In genomic region chr1:61240878-61241277, GRCh38 we compare ENCODE assay signal across 17 cellular contexts.
A peak's percentile ranks its signal among the peaks of the same experiment; 100 is the strongest.
DNase-seq lines count a peak whose midpoint lies in the region; ATAC-seq and TF ChIP-seq lines count a peak whose summit lies in the region.
"Had no signal": no experiment of that assay in that cellular context is flagged by ENCODE, and none has a peak within 500 bp of the region (broad histone marks: within the 10 kb centered on the region; RNA-seq: fewer than 3 reads in every experiment).

No MANE protein-coding gene starts in this region.

- H3F3A ChIP-seq in Loucy (ENCODE audit: low read depth) = no peaks in the 10 kb centered on the region

- H3K4me1 ChIP-seq in Loucy (ENCODE audit: insufficient read depth, low read length, poor library complexity, severe bottlenecking) = peaks cover 18% of the 10 kb centered on the region
- H3K4me1 ChIP-seq in stomach smooth muscle (ENCODE audit: control insufficient read depth, insufficient read depth, low read length) = peaks cover 13% of the 10 kb centered on the region
- H3K4me1 ChIP-seq: SJSA1 had no signal

- H3K27me3 Mint-ChIP-seq in brain = no peaks in the 10 kb centered on the region
- H3K27me3 Mint-ChIP-seq in mesothelial cell of epicardium (ENCODE audit: low read depth) = no peaks in the 10 kb centered on the region
- peaks cover 5% of the 10 kb centered on the region for H3K27me3 Mint-ChIP-seq in activated T-helper 1 cell treated with anti-CD3 and anti-CD28 coated beads, Interleukin-12 subunit alpha, Interleukin-12 subunit beta, Interleukin-2, Interleukin-4 antibody, amounts not matched to agents 30 ng/mL and 10 ng/mL and 1 ng/mL, durations not matched to agents 14 hours and 24 hours and 36 hours (ENCODE audit: insufficient read depth)

- H3K4me2 ChIP-seq in Loucy (ENCODE audit: low read depth, low read length, poor library complexity, severe bottlenecking) = no peak overlapping the region

- no peaks in the 10 kb centered on the region for H4K20me1 ChIP-seq in Loucy (ENCODE audit: insufficient read depth, low read length, poor library complexity, severe bottlenecking)

- H3K9ac ChIP-seq in Loucy (ENCODE audit: low read depth, low read length, poor library complexity, severe bottlenecking) (no peak overlapping the region), stomach smooth muscle (ENCODE audit: low read length in 2 of 2) (peak overlapping the region in 1 of 2 donors; percentile 6)

- H3K27ac ChIP-seq in stomach smooth muscle (ENCODE audit: low read length) = peak overlapping the region; percentile 50
- H3K27ac ChIP-seq: SJSA1 had no signal

- DNase-seq in mesothelial cell of epicardium (ENCODE audit: low spot score in 2 of 2, unreplicated experiment in 2 of 2) (no peak), Ammon's horn (ENCODE audit: low spot score) (no peak)
- DNase-seq in activated T-helper 1 cell treated with anti-CD3 and anti-CD28 coated beads, Interleukin-12 subunit alpha, Interleukin-12 subunit beta, Interleukin-2, Interleukin-4 antibody, amounts not matched to agents 30 ng/mL and 10 ng/mL and 1 ng/mL, durations not matched to agents 14 hours and 24 hours and 36 hours (ENCODE audit: low spot score) = no peak
- DNase-seq: activated CD4-positive, CD25-positive, alpha-beta regulatory T cell; activated effector memory CD4-positive, alpha-beta T cell treated with anti-CD3 and anti-CD28 coated beads, Interleukin-2, amount 50 U/mL, for 16 hours; foreskin melanocyte; GDM1; NCI-H2081 treated with DMSO at 0.1 percent for 48 hours; NCI-H524 treated with DMSO at 0.1 percent for 48 hours had no signal

- ATAC-seq in HG03175 (IDR thresholded peaks at IDR 0.05; ENCODE audit: unreplicated experiment) = no peak
- ATAC-seq in HG02623 (IDR thresholded peaks at IDR 0.05; ENCODE audit: unreplicated experiment) = no peak
- ATAC-seq: GM12878 had no signal

- H3K27me3 ChIP-seq in Loucy (ENCODE audit: insufficient read depth, low read length, poor library complexity, severe bottlenecking) (no peaks in the 10 kb centered on the region), stomach smooth muscle (ENCODE audit: control insufficient read depth in 1 of 2, insufficient read depth in 2 of 2, low read length in 2 of 2) (no peaks in the 10 kb centered on the region)
- H3K27me3 ChIP-seq: SJSA1 had no signal

- H3K4me1 Mint-ChIP-seq in brain (peaks cover 78% of the 10 kb centered on the region), mesothelial cell of epicardium (peaks cover 57% of the 10 kb centered on the region)
- no peaks in the 10 kb centered on the region for H3K4me1 Mint-ChIP-seq in activated T-helper 1 cell treated with anti-CD3 and anti-CD28 coated beads, Interleukin-12 subunit alpha, Interleukin-12 subunit beta, Interleukin-2, Interleukin-4 antibody, amounts not matched to agents 30 ng/mL and 10 ng/mL and 1 ng/mL, durations not matched to agents 14 hours and 24 hours and 36 hours (ENCODE audit: low read depth)
- H3K4me1 Mint-ChIP-seq: IgD-negative memory B cell had no signal

- no peaks in the 10 kb centered on the region for H3K9me3 ChIP-seq in Loucy (ENCODE audit: insufficient read depth, low read depth, low read length)
- no peaks in the 10 kb centered on the region for H3K9me3 ChIP-seq in stomach smooth muscle (ENCODE audit: control insufficient read depth in 2 of 2, low read length in 2 of 2)
- H3K9me3 ChIP-seq: SJSA1 had no signal

- H3K36me3 Mint-ChIP-seq in brain (no peaks in the 10 kb centered on the region), mesothelial cell of epicardium (no peaks in the 10 kb centered on the region)
- H3K36me3 Mint-ChIP-seq in activated T-helper 1 cell treated with anti-CD3 and anti-CD28 coated beads, Interleukin-12 subunit alpha, Interleukin-12 subunit beta, Interleukin-2, Interleukin-4 antibody, amounts not matched to agents 30 ng/mL and 10 ng/mL and 1 ng/mL, durations not matched to agents 14 hours and 24 hours and 36 hours (ENCODE audit: low read depth) = no peaks in the 10 kb centered on the region
- H3K36me3 Mint-ChIP-seq: IgD-negative memory B cell had no signal

- TF ChIP-seq CTCF in Loucy (conservative IDR thresholded peaks at IDR 0.05; ENCODE audit: low read length) (no peak), brain (conservative IDR thresholded peaks at IDR 0.05) (no peak), mesothelial cell of epicardium (IDR thresholded peaks at IDR 0.05; ENCODE audit: unreplicated experiment) (no peak)

- no peaks in the 10 kb centered on the region for H3K79me2 ChIP-seq in Loucy (ENCODE audit: insufficient read depth, low read length)

- H2AFZ ChIP-seq in Loucy (ENCODE audit: low read length) = peak overlapping the region; percentile 35; the same call in 1 of the 2 replicates

- H3K4me3 Mint-ChIP-seq in brain (peak overlapping the region in 4 of 5 experiments; percentile 73 to 87 (median 79)), mesothelial cell of epicardium (no peak overlapping the region)
- H3K4me3 Mint-ChIP-seq in activated T-helper 1 cell treated with anti-CD3 and anti-CD28 coated beads, Interleukin-12 subunit alpha, Interleukin-12 subunit beta, Interleukin-2, Interleukin-4 antibody, amounts not matched to agents 30 ng/mL and 10 ng/mL and 1 ng/mL, durations not matched to agents 14 hours and 24 hours and 36 hours = no peak overlapping the region
- H3K4me3 Mint-ChIP-seq: IgD-negative memory B cell had no signal

- intact Hi-C loops in activated T-helper 1 cell treated with anti-CD3 and anti-CD28 coated beads, Interleukin-12 subunit alpha, Interleukin-12 subunit beta, Interleukin-2, Interleukin-4 antibody, amounts not matched to agents 30 ng/mL and 10 ng/mL and 1 ng/mL, durations not matched to agents 14 hours and 24 hours and 36 hours (cut with micrococcal nuclease) = no loop called here

- no peak overlapping the region for H3K4me3 ChIP-seq in Loucy (ENCODE audit: low read length, poor library complexity, severe bottlenecking)
- peak overlapping the region; percentile 32 to 58 for H3K4me3 ChIP-seq in stomach smooth muscle (ENCODE audit: low read length in 2 of 2)
- H3K4me3 ChIP-seq: GM12878, SJSA1 had no signal

- H3K27ac Mint-ChIP-seq in brain (peak overlapping the region in 4 of 5 experiments; percentile 64 to 95 (median 91)), mesothelial cell of epicardium (peak overlapping the region; percentile 52)
- no peak overlapping the region for H3K27ac Mint-ChIP-seq in activated T-helper 1 cell treated with anti-CD3 and anti-CD28 coated beads, Interleukin-12 subunit alpha, Interleukin-12 subunit beta, Interleukin-2, Interleukin-4 antibody, amounts not matched to agents 30 ng/mL and 10 ng/mL and 1 ng/mL, durations not matched to agents 14 hours and 24 hours and 36 hours
- H3K27ac Mint-ChIP-seq: IgD-negative memory B cell had no signal

- H3K9me3 Mint-ChIP-seq in brain (peaks cover 0 to 3% (median 3%) of the 10 kb centered on the region in 5 experiments), mesothelial cell of epicardium (peaks cover 3% of the 10 kb centered on the region)
- no peaks in the 10 kb centered on the region for H3K9me3 Mint-ChIP-seq in activated T-helper 1 cell treated with anti-CD3 and anti-CD28 coated beads, Interleukin-12 subunit alpha, Interleukin-12 subunit beta, Interleukin-2, Interleukin-4 antibody, amounts not matched to agents 30 ng/mL and 10 ng/mL and 1 ng/mL, durations not matched to agents 14 hours and 24 hours and 36 hours

- H3K9me2 ChIP-seq in Loucy (replicated peaks; ENCODE audit: low read depth, low read length) = no peaks in the 10 kb centered on the region

- H3K36me3 ChIP-seq in Loucy (ENCODE audit: insufficient read depth, low read length) = no peaks in the 10 kb centered on the region
- H3K36me3 ChIP-seq in stomach smooth muscle (ENCODE audit: control insufficient read depth in 2 of 2, insufficient read depth in 2 of 2, low read length in 2 of 2) = no peaks in the 10 kb centered on the region
- H3K36me3 ChIP-seq: SJSA1 had no signal

Comparison
In these comparisons a context has a peak if more than half of its experiments do, and no peak if none do; other contexts are left out.
1. H3K4me3 Mint-ChIP-seq: peak in brain (4 of 5); none in mesothelial cell of epicardium (single experiment) and activated T-helper 1 cell treated with anti-CD3 and anti-CD28 coated beads, Interleukin-12 subunit alpha, Interleukin-12 subunit beta, Interleukin-2, Interleukin-4 antibody, amounts not matched to agents 30 ng/mL and 10 ng/mL and 1 ng/mL, durations not matched to agents 14 hours and 24 hours and 36 hours (single experiment).